25 cellular contexts compared by ENCODE assay signal in genomic region chrX:105116541-105116940, GRCh38.
"Had no signal": no experiment of that assay in that cellular context is flagged by ENCODE, and none has a peak within 500 bp of the region (broad histone marks: within the 10 kb centered on the region; RNA-seq: fewer than 3 reads in every experiment).

No MANE protein-coding gene starts in this region.

- H3K36me3 Mint-ChIP-seq: mesothelial cell of epicardium; naive thymus-derived CD4-positive, alpha-beta T cell had no signal

- H3K36me3 ChIP-seq: esophagus squamous epithelium, gastrocnemius medialis, heart right ventricle, left lung, lower lobe of right lung had no signal

- ATAC-seq: effector memory CD8-positive, alpha-beta T cell; esophagus mucosa; gastrocnemius medialis; heart right ventricle; left cardiac atrium; left lung; left ventricle myocardium superior; lower lobe of right lung; mucosa of descending colon; naive thymus-derived CD4-positive, alpha-beta T cell had no signal

- H3K9me3 Mint-ChIP-seq: dendritic cell treated with granulocyte-macrophage colony-stimulating factor and Interleukin-4, amounts not matched to agents 40 ng/mL and 50 ng/mL, for 4 days; effector memory CD8-positive, alpha-beta T cell had no signal

- H3K4me3 ChIP-seq: coronary artery, esophagus squamous epithelium, gastrocnemius medialis, heart right ventricle, left lung, lower lobe of right lung, mucosa of descending colon had no signal

- H3K27me3 Mint-ChIP-seq: dendritic cell treated with granulocyte-macrophage colony-stimulating factor and Interleukin-4, amounts not matched to agents 40 ng/mL and 50 ng/mL, for 4 days; effector memory CD8-positive, alpha-beta T cell; naive thymus-derived CD4-positive, alpha-beta T cell had no signal

- H3K27ac Mint-ChIP-seq: dendritic cell treated with granulocyte-macrophage colony-stimulating factor and Interleukin-4, amounts not matched to agents 40 ng/mL and 50 ng/mL, for 4 days; effector memory CD8-positive, alpha-beta T cell; endodermal cell; mesothelial cell of epicardium; naive thymus-derived CD4-positive, alpha-beta T cell had no signal

- H3K4me3 Mint-ChIP-seq: dendritic cell treated with granulocyte-macrophage colony-stimulating factor and Interleukin-4, amounts not matched to agents 40 ng/mL and 50 ng/mL, for 4 days; effector memory CD8-positive, alpha-beta T cell; endodermal cell; mesothelial cell of epicardium; naive thymus-derived CD4-positive, alpha-beta T cell had no signal

- H3K4me1 ChIP-seq: esophagus squamous epithelium, gastrocnemius medialis, heart right ventricle, left lung, lower lobe of right lung had no signal

- H3K4me1 Mint-ChIP-seq: endodermal cell had no signal

- H3K9me3 ChIP-seq: esophagus squamous epithelium, gastrocnemius medialis, heart right ventricle, left lung, lower lobe of right lung, mucosa of descending colon had no signal

- FAIRE-seq: endometrium had no signal

- DNase-seq: effector CD8-positive, alpha-beta T cell; effector memory CD8-positive, alpha-beta T cell; endodermal cell; erythroblast; esophagus squamous epithelium; foreskin melanocyte; gastrocnemius medialis; glutamatergic neuron; head of caudate nucleus; heart right ventricle; hippocampal formation; islet precursor cell; left cardiac atrium; left lung; left ventricle myocardium superior; lower lobe of right lung; mesenchymal stem cell; mucosa of descending colon; naive thymus-derived CD4-positive, alpha-beta T cell had no signal

- H3K27me3 ChIP-seq: gastrocnemius medialis had no signal

- H3K27ac ChIP-seq: coronary artery, epithelial cell of prostate, esophagus squamous epithelium, gastrocnemius medialis, heart right ventricle, left lung, lower lobe of right lung had no signal
